Comparison of ENCODE assay signal across 8 cellular contexts in genomic region chr15:99486371-99487336, GRCh38.
A peak's percentile ranks its signal among the peaks of the same experiment; 100 is the strongest.
DNase-seq lines count a peak whose midpoint lies in the region; ATAC-seq and TF ChIP-seq lines count a peak whose summit lies in the region.

No MANE protein-coding gene starts in this region.

- DNase-seq in activated naive CD4-positive, alpha-beta T cell treated with anti-CD3 and anti-CD28 coated beads, Interleukin-2, amount 10 ng/mL, durations not matched to agents 7 days and 5 days = peak; percentile 33
- DNase-seq in activated naive CD4-positive, alpha-beta T cell treated with anti-CD3 and anti-CD28 coated beads, Interleukin-2, amount 50 U/mL, for 16 hours = no peak
- DNase-seq in lower leg skin (ENCODE audit: low spot score in 2 of 2) = peak; percentile 73 to 96
- DNase-seq in activated effector memory CD4-positive, alpha-beta T cell treated with Interleukin-2 at 50 U/mL for 16 hours = no peak

- no peak overlapping the region for H3K27ac Mint-ChIP-seq in activated naive CD4-positive, alpha-beta T cell treated with anti-CD3 and anti-CD28 coated beads, Interleukin-2, amount 10 ng/mL, durations not matched to agents 7 days and 5 days

- H3K27me3 ChIP-seq in OCI-LY3 (ENCODE audit: low read depth, low read length) (peaks cover 35% of the 10 kb centered on the region), duodenal mucosa (ENCODE audit: control insufficient read depth in 1 of 2, insufficient read depth in 2 of 2, low read length in 2 of 2) (peaks cover 0 to 5% of the 10 kb centered on the region in 2 donors)

- H3K4me1 ChIP-seq in OCI-LY3 (ENCODE audit: low read length) (peaks cover 15% of the 10 kb centered on the region), duodenal mucosa (ENCODE audit: control insufficient read depth in 1 of 2, insufficient read depth in 2 of 2, low read length in 2 of 2) (peaks cover 13 to 15% of the 10 kb centered on the region in 2 donors)

- peaks cover 29% of the 10 kb centered on the region for H3K4me1 Mint-ChIP-seq in activated naive CD4-positive, alpha-beta T cell treated with anti-CD3 and anti-CD28 coated beads, Interleukin-2, amount 10 ng/mL, durations not matched to agents 7 days and 5 days

- WGBS in lower leg skin, 2 donors = 4 to 6% methylated on average over 21 to 30 of the region's 31 CpGs

- ATAC-seq in GM21447 (IDR thresholded peaks at IDR 0.05; ENCODE audit: unreplicated experiment) = no peak

- H3K4me3 Mint-ChIP-seq in activated naive CD4-positive, alpha-beta T cell treated with anti-CD3 and anti-CD28 coated beads, Interleukin-2, amount 10 ng/mL, durations not matched to agents 7 days and 5 days = no peak overlapping the region

- H3K27ac ChIP-seq in OCI-LY3 (ENCODE audit: low read length) = no peak overlapping the region
- peak overlapping the region; percentile 20 for H3K27ac ChIP-seq in duodenal mucosa (ENCODE audit: low read depth, low read length)
- peak overlapping the region; percentile 58 for H3K27ac ChIP-seq in temporal lobe (ENCODE audit: low read depth, low read length)

- H3K4me3 ChIP-seq in OCI-LY3 (ENCODE audit: low read length) (peak overlapping the region; percentile 61), duodenal mucosa (ENCODE audit: low read depth in 1 of 2, low read length in 2 of 2) (peak overlapping the region; percentile 54 to 67), lower leg skin (ENCODE audit: low read depth, poor library complexity, severe bottlenecking) (no peak overlapping the region)

- no peaks in the 10 kb centered on the region for H3K9me3 Mint-ChIP-seq in activated naive CD4-positive, alpha-beta T cell treated with anti-CD3 and anti-CD28 coated beads, Interleukin-2, amount 10 ng/mL, durations not matched to agents 7 days and 5 days

- CTCF ChIA-PET in activated naive CD4-positive, alpha-beta T cell treated with anti-CD3 and anti-CD28 coated beads, Interleukin-2, amount 10 ng/mL, durations not matched to agents 7 days and 5 days (lab: Charles Lee) = no interaction called here

- H3K27me3 Mint-ChIP-seq in activated naive CD4-positive, alpha-beta T cell treated with anti-CD3 and anti-CD28 coated beads, Interleukin-2, amount 10 ng/mL, durations not matched to agents 7 days and 5 days = peaks cover 30% of the 10 kb centered on the region

- TF ChIP-seq CTCF in OCI-LY3 (IDR thresholded peaks at IDR 0.05; ENCODE audit: low read depth, low read length) = peak; percentile 13; the same call in 1 of the 2 replicates
- no peak for TF ChIP-seq CTCF in lower leg skin (IDR thresholded peaks at IDR 0.05)

- no peaks in the 10 kb centered on the region for H4K20me1 ChIP-seq in OCI-LY3 (ENCODE audit: insufficient read depth, low read length)

- H3K36me3 Mint-ChIP-seq in activated naive CD4-positive, alpha-beta T cell treated with anti-CD3 and anti-CD28 coated beads, Interleukin-2, amount 10 ng/mL, durations not matched to agents 7 days and 5 days = no peaks in the 10 kb centered on the region

- peak overlapping the region; percentile 66 for H3K4me2 ChIP-seq in OCI-LY3 (ENCODE audit: low read length)

- H3K9me3 ChIP-seq in OCI-LY3 (ENCODE audit: insufficient read depth, low read length) (no peaks in the 10 kb centered on the region), duodenal mucosa (ENCODE audit: control insufficient read depth in 1 of 2, low read length in 2 of 2) (no peaks in the 10 kb centered on the region)

- peak overlapping the region; percentile 83 for H2AFZ ChIP-seq in OCI-LY3 (ENCODE audit: low read depth, low read length)

- intact Hi-C loops in lower leg skin (cut with DNase I; ENCODE audit: low total_unique reads) = no loop called here

- H3K79me2 ChIP-seq in OCI-LY3 (ENCODE audit: low read length) = no peaks in the 10 kb centered on the region

- no peak for TF ChIP-seq POLR2A in lower leg skin (IDR thresholded peaks at IDR 0.05)

- H3K9ac ChIP-seq in OCI-LY3 (ENCODE audit: low read length) (no peak overlapping the region), duodenal mucosa (ENCODE audit: low read depth in 1 of 2, low read length in 2 of 2) (peak overlapping the region in 1 of 2 donors; percentile 43)

- H3K36me3 ChIP-seq in OCI-LY3 (replicated peaks; ENCODE audit: low read depth, low read length) = no peaks in the 10 kb centered on the region
- no peaks in the 10 kb centered on the region for H3K36me3 ChIP-seq in duodenal mucosa (ENCODE audit: control insufficient read depth in 1 of 2, insufficient read depth in 2 of 2, low read length in 2 of 2)

Comparison
In these comparisons a context has a peak if more than half of its experiments do, and no peak if none do; other contexts are left out.
1. DNase-seq: peak in activated naive CD4-positive, alpha-beta T cell treated with anti-CD3 and anti-CD28 coated beads, Interleukin-2, amount 10 ng/mL, durations not matched to agents 7 days and 5 days (single experiment) and lower leg skin (2 of 2); none in activated naive CD4-positive, alpha-beta T cell treated with anti-CD3 and anti-CD28 coated beads, Interleukin-2, amount 50 U/mL, for 16 hours (single experiment) and activated effector memory CD4-positive, alpha-beta T cell treated with Interleukin-2 at 50 U/mL for 16 hours (single experiment).